ENCODE assay signal across 8 cellular contexts in the genomic region with DNA sequence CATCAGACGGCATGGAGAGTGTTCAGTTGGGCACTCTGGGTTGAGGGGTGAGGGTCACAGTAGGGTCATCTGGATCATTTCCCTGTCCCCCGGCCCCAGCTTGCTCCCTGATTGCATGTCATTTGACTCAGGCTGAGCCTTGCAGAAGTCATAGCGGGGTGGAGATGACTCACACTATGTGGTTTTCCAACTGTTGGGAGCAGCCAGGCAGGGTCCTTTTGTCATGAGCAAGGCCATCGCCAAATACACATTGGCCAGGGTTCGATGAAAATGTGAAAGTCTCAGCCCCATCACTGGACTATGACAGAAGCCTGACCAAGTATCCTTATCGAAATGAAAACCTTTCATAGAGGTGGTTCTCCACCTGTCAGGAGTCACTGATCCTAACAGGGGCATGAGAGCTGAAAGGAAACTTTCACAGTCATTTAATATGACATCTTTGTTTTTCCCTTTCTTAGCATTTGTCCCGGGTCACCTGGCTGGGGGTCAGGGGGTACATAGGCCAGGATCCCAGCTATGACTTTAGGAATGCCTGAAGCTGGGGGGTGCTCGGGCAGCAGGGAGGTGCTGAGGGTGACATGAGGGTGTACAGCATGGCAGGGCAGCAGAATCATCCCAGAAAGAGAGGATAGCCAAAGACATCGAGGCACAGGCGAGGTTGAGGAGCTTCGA.
DNase-seq lines count a peak whose midpoint lies in the region; ATAC-seq and TF ChIP-seq lines count a peak whose summit lies in the region.

No MANE protein-coding gene starts in this region.

- peaks cover 10% of the 10 kb centered on the region for H3K4me1 Mint-ChIP-seq in progenitor cell of endocrine pancreas (ENCODE audit: low read depth)

- H3K4me3 ChIP-seq in fibroblast of lung (replicated peaks in 1 of 4; ENCODE audit: control extremely low read depth in 1 of 4, insufficient read depth in 1 of 4, low read depth in 3 of 4, low read length in 4 of 4) (no peak overlapping the region), skin epidermis (no peak overlapping the region)

- no peaks in the 10 kb centered on the region for H3K36me3 Mint-ChIP-seq in progenitor cell of endocrine pancreas (ENCODE audit: insufficient read depth)

- H3K79me2 ChIP-seq in fibroblast of lung (ENCODE audit: control insufficient read depth, insufficient read depth, low read length), result no peaks in the 10 kb centered on the region

- H3K4me3 Mint-ChIP-seq in progenitor cell of endocrine pancreas (ENCODE audit: low read depth), result no peak overlapping the region

- no peaks in the 10 kb centered on the region for H3K9me3 ChIP-seq in fibroblast of lung (ENCODE audit: control insufficient read depth, insufficient read depth, low read depth, low read length)

- H2AFZ ChIP-seq in fibroblast of lung (ENCODE audit: low read length), result no peak overlapping the region

- no peak overlapping the region for H3K27ac Mint-ChIP-seq in progenitor cell of endocrine pancreas

- H4K20me1 ChIP-seq in fibroblast of lung (ENCODE audit: control insufficient read depth, extremely low read depth, insufficient read depth, low read length), result no peaks in the 10 kb centered on the region

- H3K27ac ChIP-seq in fibroblast of lung (ENCODE audit: insufficient read depth, low read length), result peak overlapping the region; percentile 58
- H3K27ac ChIP-seq in skin epidermis, result peak overlapping the region in 17 of 21 experiments; percentile 12 to 80 (median 65)

- TF ChIP-seq CTCF in fibroblast of lung (conservative IDR thresholded peaks at IDR 0.05 in 1 of 2, IDR thresholded peaks at IDR 0.05 in 1 of 2; ENCODE audit: low read depth in 1 of 2, low read length in 2 of 2) (no peak), progenitor cell of endocrine pancreas (IDR thresholded peaks at IDR 0.05; ENCODE audit: unreplicated experiment) (no peak)

- ATAC-seq in GM18867 (IDR thresholded peaks at IDR 0.05; ENCODE audit: unreplicated experiment) (no peak), GM18868 (IDR thresholded peaks at IDR 0.05; ENCODE audit: unreplicated experiment) (no peak), HG02981 (IDR thresholded peaks at IDR 0.05; ENCODE audit: unreplicated experiment) (no peak)

- DNase-seq in H4 (ENCODE audit: low spot score) (peak; percentile 92), SIG-M5 treated with dmso at 0.1 percent for 504 hours (lab: John Stamatoyannopoulos, UW; ENCODE audit: unreplicated experiment) (peak; percentile 94), fibroblast of lung (ENCODE audit: low read depth in 2 of 2) (peak; percentile 84 to 88), progenitor cell of endocrine pancreas (ENCODE audit: low spot score, unreplicated experiment) (no peak)

- peak overlapping the region; percentile 1 for H3K4me2 ChIP-seq in fibroblast of lung (ENCODE audit: extremely low read depth, insufficient read depth, low read length)

- H3K9me3 Mint-ChIP-seq in progenitor cell of endocrine pancreas (ENCODE audit: low read depth), result no peaks in the 10 kb centered on the region

- no peak overlapping the region for H3K9ac ChIP-seq in fibroblast of lung (ENCODE audit: insufficient read depth, low read length)

- no peaks in the 10 kb centered on the region for H3K27me3 ChIP-seq in fibroblast of lung (ENCODE audit: control insufficient read depth, insufficient read depth, low read length)

- H3K4me1 ChIP-seq in fibroblast of lung (ENCODE audit: control insufficient read depth, extremely low read depth, insufficient read depth, low read length), result peaks cover 34% of the 10 kb centered on the region

- no peaks in the 10 kb centered on the region for H3K36me3 ChIP-seq in fibroblast of lung (ENCODE audit: control insufficient read depth, insufficient read depth, low read length)

- peaks cover 15% of the 10 kb centered on the region for H3K27me3 Mint-ChIP-seq in progenitor cell of endocrine pancreas
